In the genomic region with DNA sequence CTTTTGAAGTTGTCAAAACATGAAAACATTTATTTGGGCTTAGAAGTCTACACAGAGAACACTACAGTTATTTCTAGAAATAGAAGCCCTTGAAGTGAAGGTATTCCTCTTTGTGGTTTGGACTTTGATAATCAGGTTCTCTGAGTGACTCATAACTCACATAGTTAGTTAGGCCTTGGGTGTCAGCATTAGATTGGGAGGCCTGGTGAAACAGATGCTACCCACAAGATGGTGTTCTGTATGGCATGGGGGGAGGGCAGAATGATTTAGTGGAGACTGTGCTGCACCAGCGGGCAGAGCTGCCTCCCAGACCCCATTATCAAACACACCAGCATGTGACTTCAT, we compare ENCODE assay signal across 9 cellular contexts.
DNase-seq lines count a peak whose midpoint lies in the region; ATAC-seq and TF ChIP-seq lines count a peak whose summit lies in the region.
"Had no signal": no experiment of that assay in that cellular context is flagged by ENCODE, and none has a peak within 500 bp of the region (broad histone marks: within the 10 kb centered on the region; RNA-seq: fewer than 3 reads in every experiment).

No MANE protein-coding gene starts in this region.

- H3K4me1 Mint-ChIP-seq in activated CD4-positive, alpha-beta memory T cell treated with anti-CD3 and anti-CD28 coated beads for 36 hours (ENCODE audit: low read depth): peaks cover 9% of the 10 kb centered on the region

- H3K36me3 Mint-ChIP-seq in activated CD4-positive, alpha-beta memory T cell treated with anti-CD3 and anti-CD28 coated beads for 36 hours: no peaks in the 10 kb centered on the region
- H3K36me3 Mint-ChIP-seq: naive thymus-derived CD8-positive, alpha-beta T cell had no signal

- H3K27ac ChIP-seq in left ventricle myocardium inferior (replicated peaks): peak overlapping the region; percentile 70

- no peak overlapping the region for H3K4me3 Mint-ChIP-seq in activated CD4-positive, alpha-beta memory T cell treated with anti-CD3 and anti-CD28 coated beads for 36 hours
- H3K4me3 Mint-ChIP-seq: naive thymus-derived CD8-positive, alpha-beta T cell had no signal

- intact Hi-C loops in left ventricle myocardium inferior (cut with micrococcal nuclease): no loop called here
- intact Hi-C loops in activated CD4-positive, alpha-beta memory T cell treated with anti-CD3 and anti-CD28 coated beads for 36 hours (cut with micrococcal nuclease): no loop called here

- POLR2A ChIA-PET in activated CD4-positive, alpha-beta memory T cell treated with anti-CD3 and anti-CD28 coated beads for 36 hours (lab: Charles Lee): no interaction called here

- no peak for TF ChIP-seq CTCF in left ventricle myocardium inferior (IDR thresholded peaks at IDR 0.05; ENCODE audit: borderline replicate concordance)

- H3K9me3 Mint-ChIP-seq in activated CD4-positive, alpha-beta memory T cell treated with anti-CD3 and anti-CD28 coated beads for 36 hours: no peaks in the 10 kb centered on the region
- H3K9me3 Mint-ChIP-seq: naive thymus-derived CD8-positive, alpha-beta T cell had no signal

- no peaks in the 10 kb centered on the region for H3K36me3 ChIP-seq in left ventricle myocardium inferior

- ATAC-seq in GM18511 (IDR thresholded peaks at IDR 0.05; ENCODE audit: unreplicated experiment) (peak; percentile 98), GM21447 (IDR thresholded peaks at IDR 0.05; ENCODE audit: unreplicated experiment) (peak; percentile 96), HG03520 (IDR thresholded peaks at IDR 0.05; ENCODE audit: unreplicated experiment) (peak; percentile 90)
- ATAC-seq: naive thymus-derived CD8-positive, alpha-beta T cell had no signal

- CTCF ChIA-PET in activated CD4-positive, alpha-beta memory T cell treated with anti-CD3 and anti-CD28 coated beads for 36 hours (lab: Charles Lee): interaction anchor here (1.1 to 2.0 kb wide), 5 partner anchors 25 to 274 kb away, joined by 3 to 6 read pairs (median 3); no protein-coding TSS in a partner anchor

- H3K27me3 Mint-ChIP-seq in activated CD4-positive, alpha-beta memory T cell treated with anti-CD3 and anti-CD28 coated beads for 36 hours: peaks cover 8% of the 10 kb centered on the region

- no peak overlapping the region for H3K27ac Mint-ChIP-seq in activated CD4-positive, alpha-beta memory T cell treated with anti-CD3 and anti-CD28 coated beads for 36 hours
- H3K27ac Mint-ChIP-seq: naive thymus-derived CD8-positive, alpha-beta T cell had no signal

- no peaks in the 10 kb centered on the region for H3K27me3 ChIP-seq in left ventricle myocardium inferior (ENCODE audit: low read depth)

- no peak overlapping the region for H3K4me3 ChIP-seq in left ventricle myocardium inferior

- peaks cover 63% of the 10 kb centered on the region for H3K4me1 ChIP-seq in left ventricle myocardium inferior

- H3K9me3 ChIP-seq in left ventricle myocardium inferior (replicated peaks): no peaks in the 10 kb centered on the region

- no peak for DNase-seq in left ventricle myocardium inferior
- no peak for DNase-seq in epidermal melanocyte (ENCODE audit: insufficient read length, low spot score)
- DNase-seq in activated CD4-positive, alpha-beta memory T cell treated with anti-CD3 and anti-CD28 coated beads for 36 hours: no peak
- no peak for DNase-seq in HCEC 1CT
- DNase-seq in MV-4-11 (lab: John Stamatoyannopoulos, UW): no peak
- DNase-seq: naive thymus-derived CD8-positive, alpha-beta T cell had no signal
